ENCODE assay signal across 18 cellular contexts in the genomic region with DNA sequence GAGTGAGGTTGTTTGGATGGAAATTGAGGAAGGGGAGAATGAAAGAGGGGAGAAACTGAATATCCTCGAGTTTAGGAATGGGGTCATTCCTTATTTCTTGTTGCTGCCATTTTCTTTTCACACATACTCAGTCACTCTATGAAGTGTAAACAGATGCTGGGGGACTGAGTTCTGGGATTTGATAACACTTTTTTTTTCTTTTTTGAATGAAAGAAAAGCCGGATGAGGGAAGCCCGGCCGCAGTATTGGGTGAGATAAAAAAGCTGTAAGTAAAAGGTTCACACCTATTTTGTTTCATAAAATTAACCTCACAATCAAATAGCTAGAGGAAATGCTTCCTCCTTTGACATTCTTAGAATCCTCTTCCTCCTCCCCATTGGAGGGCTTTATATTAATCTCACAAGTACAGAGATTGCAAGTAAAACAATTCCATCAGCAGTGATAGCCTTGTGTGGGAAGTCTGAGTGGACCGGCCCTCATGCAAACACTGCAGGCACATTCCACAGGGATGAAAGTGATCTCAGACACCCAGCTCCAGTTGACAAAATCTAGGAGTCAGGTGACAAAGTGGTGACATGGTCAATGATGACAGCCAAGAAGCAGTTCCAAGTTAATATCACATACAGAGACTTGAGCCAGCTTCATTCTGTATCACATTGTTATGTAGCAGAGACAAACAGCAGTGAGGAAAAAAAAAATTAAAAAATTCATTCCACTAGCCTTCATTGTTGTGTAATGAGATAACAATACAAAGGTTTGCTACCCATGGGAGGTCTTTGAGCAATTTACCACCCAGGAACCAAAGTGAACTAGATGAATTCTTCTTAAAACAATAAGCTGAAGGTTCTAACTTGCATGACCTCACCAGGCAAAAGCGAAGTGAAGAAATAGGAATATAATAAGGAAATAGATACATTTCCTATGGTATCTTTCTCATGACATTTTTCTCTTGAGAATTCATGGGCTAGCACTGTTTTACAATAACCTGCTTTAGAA.
DNase-seq lines count a peak whose midpoint lies in the region; ATAC-seq and TF ChIP-seq lines count a peak whose summit lies in the region.
"Had no signal": no experiment of that assay in that cellular context is flagged by ENCODE, and none has a peak within 500 bp of the region (broad histone marks: within the 10 kb centered on the region; RNA-seq: fewer than 3 reads in every experiment).

No MANE protein-coding gene starts in this region.

- no peaks in the 10 kb centered on the region for H3K9me3 ChIP-seq in psoas muscle
- H3K9me3 ChIP-seq: right lobe of liver, upper lobe of left lung had no signal

- WGBS in psoas muscle, 3 donors, result 50 to 51% (median 50%) methylated on average over 6 of the region's 6 CpGs

- intact Hi-C loops in Right ventricle myocardium superior (cut with DNase I), result no loop called here
- intact Hi-C loops in psoas muscle (cut with DNase I), result no loop called here
- intact Hi-C loops in posterior vena cava (cut with DNase I), result no loop called here

- no peak overlapping the region for H3K27ac ChIP-seq in psoas muscle
- H3K27ac ChIP-seq: right lobe of liver, upper lobe of left lung had no signal

- TF ChIP-seq CTCF in WTC11 (IDR thresholded peaks at IDR 0.05) (no peak), psoas muscle (IDR thresholded peaks at IDR 0.05) (no peak)

- no peak overlapping the region for H3K4me3 ChIP-seq in psoas muscle
- H3K4me3 ChIP-seq: right lobe of liver, upper lobe of left lung had no signal

- in situ Hi-C loops in G401 (cut with HindIII; ENCODE audit: low sequenced_read_pairs), result no loop called here

- 0 out of 2 replicates have a peak, but pooled peaks cover 4% of the 10 kb centered on the region for H3K36me3 Mint-ChIP-seq in WTC11
- H3K36me3 Mint-ChIP-seq: natural killer cell treated with Interleukin-12 subunit alpha and Interleukin-12 subunit beta and Interleukin-15 and Interleukin-18, amount 100 ng/mL, for 72 hours had no signal

- CTCF ChIA-PET in WTC11 (lab: Charles Lee), result interaction anchor here (0.9 to 1.5 kb wide), 2 partner anchors 11 to 158 kb away, joined by 3 to 9 read pairs; no protein-coding TSS in a partner anchor

- peaks cover 6% of the 10 kb centered on the region for H3K9me3 Mint-ChIP-seq in WTC11
- H3K9me3 Mint-ChIP-seq: dendritic cell treated with granulocyte-macrophage colony-stimulating factor and Interleukin-4, amounts not matched to agents 40 ng/mL and 50 ng/mL, for 4 days had no signal

- POLR2A ChIA-PET in WTC11 (lab: Charles Lee), result no interaction called here

- H3K36me3 ChIP-seq in psoas muscle (ENCODE audit: insufficient read depth in 1 of 2, low read depth in 1 of 2), result no peaks in the 10 kb centered on the region
- H3K36me3 ChIP-seq: right lobe of liver, upper lobe of left lung had no signal

- H3K27me3 ChIP-seq in psoas muscle (ENCODE audit: insufficient read depth in 3 of 3, low read length in 2 of 3), result no peaks in the 10 kb centered on the region
- H3K27me3 ChIP-seq: right lobe of liver, upper lobe of left lung had no signal

- peak overlapping the region; percentile 21; the same call in 1 of the 2 replicates for H3K27ac Mint-ChIP-seq in WTC11
- H3K27ac Mint-ChIP-seq: activated CD4-positive, alpha-beta T cell treated with anti-CD3 and anti-CD28 coated beads for 36 hours; dendritic cell treated with granulocyte-macrophage colony-stimulating factor and Interleukin-4, amounts not matched to agents 40 ng/mL and 50 ng/mL, for 4 days; natural killer cell treated with Interleukin-12 subunit alpha and Interleukin-12 subunit beta and Interleukin-15 and Interleukin-18, amount 100 ng/mL, for 72 hours had no signal

- no peak overlapping the region for H3K4me3 Mint-ChIP-seq in WTC11
- H3K4me3 Mint-ChIP-seq: activated CD4-positive, alpha-beta T cell treated with anti-CD3 and anti-CD28 coated beads for 36 hours; dendritic cell treated with granulocyte-macrophage colony-stimulating factor and Interleukin-4, amounts not matched to agents 40 ng/mL and 50 ng/mL, for 4 days; natural killer cell treated with Interleukin-12 subunit alpha and Interleukin-12 subunit beta and Interleukin-15 and Interleukin-18, amount 100 ng/mL, for 72 hours had no signal

- H3K27me3 Mint-ChIP-seq in WTC11 (ENCODE audit: low read depth), result no peaks in the 10 kb centered on the region
- H3K27me3 Mint-ChIP-seq: dendritic cell treated with granulocyte-macrophage colony-stimulating factor and Interleukin-4, amounts not matched to agents 40 ng/mL and 50 ng/mL, for 4 days; natural killer cell treated with Interleukin-12 subunit alpha and Interleukin-12 subunit beta and Interleukin-15 and Interleukin-18, amount 100 ng/mL, for 72 hours had no signal

- DNase-seq in G401 (ENCODE audit: low spot score) (peak; percentile 48), WTC11 (ENCODE audit: low spot score) (no peak), Right ventricle myocardium superior (no peak), psoas muscle (no peak), posterior vena cava (ENCODE audit: low spot score) (no peak)
- DNase-seq: activated CD4-positive, alpha-beta T cell treated with anti-CD3 and anti-CD28 coated beads for 36 hours; activated T-cell treated with anti-CD3 and anti-CD28 coated beads, Interleukin-2, amount 50 U/mL, for 48 hours; Calu3; MV-4-11; right lobe of liver; stimulated activated CD4-positive, alpha-beta T cell treated with anti-CD3 and anti-CD28 coated beads, Interleukin-4, amount 100 ng/mL, for 4 hours; T-helper 2 cell; upper lobe of left lung had no signal

- peaks cover 40% of the 10 kb centered on the region for H3K4me1 Mint-ChIP-seq in WTC11
- H3K4me1 Mint-ChIP-seq: activated CD4-positive, alpha-beta T cell treated with anti-CD3 and anti-CD28 coated beads for 36 hours had no signal

- ATAC-seq in WTC11, result peak; percentile 33
- peak; percentile 96 for ATAC-seq in Right ventricle myocardium superior (ENCODE audit: poor library complexity)
- ATAC-seq in psoas muscle, result peak; percentile 44 to 76 (median 58)
- no peak for ATAC-seq in GM19328 (IDR thresholded peaks at IDR 0.05; ENCODE audit: unreplicated experiment)
- no peak for ATAC-seq in GM21737 (IDR thresholded peaks at IDR 0.05; ENCODE audit: unreplicated experiment)
- no peak for ATAC-seq in HG02970 (IDR thresholded peaks at IDR 0.05; ENCODE audit: low FRiP score, unreplicated experiment)
- ATAC-seq: activated CD4-positive, alpha-beta T cell treated with anti-CD3 and anti-CD28 coated beads for 36 hours; natural killer cell treated with Interleukin-12 subunit alpha and Interleukin-12 subunit beta and Interleukin-15 and Interleukin-18, amount 100 ng/mL, for 72 hours; right lobe of liver had no signal

- peaks cover 5% of the 10 kb centered on the region for H3K4me1 ChIP-seq in psoas muscle
- H3K4me1 ChIP-seq: right lobe of liver, upper lobe of left lung had no signal

TF ChIP-seq in WTC11, 78 proteins besides CTCF, POLR2A, EP300 and RAD21:
- TF ChIP-seq CBFB (CRISPR knock-in tag; IDR thresholded peaks at IDR 0.05; ENCODE audit: low read depth) (no peak), ZNF396 (CRISPR knock-in tag; IDR thresholded peaks at IDR 0.05; ENCODE audit: borderline replicate concordance) (no peak)
- TF ChIP-seq, protein P1, sequence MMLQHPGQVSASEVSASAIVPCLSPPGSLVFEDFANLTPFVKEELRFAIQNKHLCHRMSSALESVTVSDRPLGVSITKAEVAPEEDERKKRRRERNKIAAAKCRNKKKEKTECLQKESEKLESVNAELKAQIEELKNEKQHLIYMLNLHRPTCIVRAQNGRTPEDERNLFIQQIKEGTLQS (CRISPR knock-in tag; conservative IDR thresholded peaks at IDR 0.05), result no peak
- TF ChIP-seq, protein P2, sequence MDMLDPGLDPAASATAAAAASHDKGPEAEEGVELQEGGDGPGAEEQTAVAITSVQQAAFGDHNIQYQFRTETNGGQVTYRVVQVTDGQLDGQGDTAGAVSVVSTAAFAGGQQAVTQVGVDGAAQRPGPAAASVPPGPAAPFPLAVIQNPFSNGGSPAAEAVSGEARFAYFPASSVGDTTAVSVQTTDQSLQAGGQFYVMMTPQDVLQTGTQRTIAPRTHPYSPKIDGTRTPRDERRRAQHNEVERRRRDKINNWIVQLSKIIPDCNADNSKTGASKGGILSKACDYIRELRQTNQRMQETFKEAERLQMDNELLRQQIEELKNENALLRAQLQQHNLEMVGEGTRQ (CRISPR knock-in tag; IDR thresholded peaks at IDR 0.05), result peak; percentile 35; the same call in 1 of the 2 replicates
- TF ChIP-seq, protein P3, sequence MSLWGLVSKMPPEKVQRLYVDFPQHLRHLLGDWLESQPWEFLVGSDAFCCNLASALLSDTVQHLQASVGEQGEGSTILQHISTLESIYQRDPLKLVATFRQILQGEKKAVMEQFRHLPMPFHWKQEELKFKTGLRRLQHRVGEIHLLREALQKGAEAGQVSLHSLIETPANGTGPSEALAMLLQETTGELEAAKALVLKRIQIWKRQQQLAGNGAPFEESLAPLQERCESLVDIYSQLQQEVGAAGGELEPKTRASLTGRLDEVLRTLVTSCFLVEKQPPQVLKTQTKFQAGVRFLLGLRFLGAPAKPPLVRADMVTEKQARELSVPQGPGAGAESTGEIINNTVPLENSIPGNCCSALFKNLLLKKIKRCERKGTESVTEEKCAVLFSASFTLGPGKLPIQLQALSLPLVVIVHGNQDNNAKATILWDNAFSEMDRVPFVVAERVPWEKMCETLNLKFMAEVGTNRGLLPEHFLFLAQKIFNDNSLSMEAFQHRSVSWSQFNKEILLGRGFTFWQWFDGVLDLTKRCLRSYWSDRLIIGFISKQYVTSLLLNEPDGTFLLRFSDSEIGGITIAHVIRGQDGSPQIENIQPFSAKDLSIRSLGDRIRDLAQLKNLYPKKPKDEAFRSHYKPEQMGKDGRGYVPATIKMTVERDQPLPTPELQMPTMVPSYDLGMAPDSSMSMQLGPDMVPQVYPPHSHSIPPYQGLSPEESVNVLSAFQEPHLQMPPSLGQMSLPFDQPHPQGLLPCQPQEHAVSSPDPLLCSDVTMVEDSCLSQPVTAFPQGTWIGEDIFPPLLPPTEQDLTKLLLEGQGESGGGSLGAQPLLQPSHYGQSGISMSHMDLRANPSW (CRISPR knock-in tag; conservative IDR thresholded peaks at IDR 0.05; ENCODE audit: low read depth), result no peak

Comparison
In these comparisons a context has a peak if more than half of its experiments do, and no peak if none do; other contexts are left out.
1. ATAC-seq: peak in WTC11 (single experiment), Right ventricle myocardium superior (single experiment) and psoas muscle (4 of 4); none in GM19328 (single experiment), GM21737 (single experiment) and HG02970 (single experiment).